17 cellular contexts compared by ENCODE assay signal in the genomic region with DNA sequence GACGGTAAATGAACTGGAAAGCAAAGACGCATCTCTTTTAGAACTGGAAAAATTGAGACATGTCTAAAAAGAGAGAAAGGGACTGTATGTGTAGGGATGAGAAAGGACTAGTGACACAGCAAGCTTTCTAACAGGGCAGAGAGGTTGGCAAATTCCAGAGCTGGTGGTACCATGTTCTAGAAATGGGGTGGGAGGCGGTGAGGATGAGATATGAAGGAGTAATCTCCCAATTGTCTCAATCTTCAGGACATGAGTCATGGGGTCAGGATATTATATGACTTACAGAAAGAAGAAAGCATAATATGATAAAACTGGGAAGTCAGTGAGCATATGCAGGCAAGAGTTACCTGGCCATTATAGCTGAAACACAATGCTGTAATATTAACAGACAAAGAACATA.
"Had no signal": no experiment of that assay in that cellular context is flagged by ENCODE, and none has a peak within 500 bp of the region (broad histone marks: within the 10 kb centered on the region; RNA-seq: fewer than 3 reads in every experiment).

No MANE protein-coding gene starts in this region.

- H3K36me3 ChIP-seq: cardiac muscle cell, esophagus squamous epithelium, right atrium auricular region had no signal

- H3K9me3 Mint-ChIP-seq: activated T-helper 17 cell treated with anti-CD3 and anti-CD28 coated beads, Interleukin-2, amount 50 U/mL, for 72 hours; immature natural killer cell; stimulated activated naive CD8-positive, alpha-beta T cell treated with anti-CD3 and anti-CD28 coated beads, Interleukin-15, Interleukin-2, amounts not matched to agents 100 ng/mL and 50 ng/mL, for 24 hours; T-cell had no signal

- FAIRE-seq: frontal cortex had no signal

- DNase-seq: activated CD4-positive, alpha-beta T cell treated with anti-CD3 and anti-CD28 coated beads, Interleukin-2, amount 50 U/mL, for 1 hour; activated naive CD4-positive, alpha-beta T cell treated with Interleukin-2 at 50 U/mL for 16 hours; activated T-cell treated with anti-CD3 and anti-CD28 coated beads for 4 hours; aorta; esophagus squamous epithelium; head of caudate nucleus; immature natural killer cell; T-cell; T-helper 9 cell had no signal

- H3K9me3 ChIP-seq: esophagus squamous epithelium, right atrium auricular region had no signal

- H3K27ac Mint-ChIP-seq: activated T-helper 17 cell treated with anti-CD3 and anti-CD28 coated beads, Interleukin-2, amount 50 U/mL, for 72 hours; immature natural killer cell; progenitor cell of endocrine pancreas; stimulated activated naive CD8-positive, alpha-beta T cell treated with anti-CD3 and anti-CD28 coated beads, Interleukin-15, Interleukin-2, amounts not matched to agents 100 ng/mL and 50 ng/mL, for 24 hours; T-cell; type B pancreatic cell had no signal

- H3K4me3 ChIP-seq: cardiac muscle cell, esophagus squamous epithelium, right atrium auricular region had no signal

- H3K27me3 ChIP-seq: cardiac muscle cell, esophagus squamous epithelium, right atrium auricular region had no signal

- H3K4me3 Mint-ChIP-seq: activated T-helper 17 cell treated with anti-CD3 and anti-CD28 coated beads, Interleukin-2, amount 50 U/mL, for 72 hours; immature natural killer cell; stimulated activated naive CD8-positive, alpha-beta T cell treated with anti-CD3 and anti-CD28 coated beads, Interleukin-15, Interleukin-2, amounts not matched to agents 100 ng/mL and 50 ng/mL, for 24 hours; T-cell; type B pancreatic cell had no signal

- H3K4me1 ChIP-seq: right atrium auricular region had no signal

- H3K36me3 Mint-ChIP-seq: immature natural killer cell, type B pancreatic cell had no signal

- ATAC-seq: activated CD4-positive, CD25-positive, alpha-beta regulatory T cell treated with anti-CD3 and anti-CD28 coated beads, Interleukin-2, amount 50 U/mL, for 24 hours; activated T-helper 17 cell treated with anti-CD3 and anti-CD28 coated beads, Interleukin-2, amount 50 U/mL, for 72 hours; T-cell had no signal

- H3K27me3 Mint-ChIP-seq: activated T-helper 17 cell treated with anti-CD3 and anti-CD28 coated beads, Interleukin-2, amount 50 U/mL, for 72 hours; progenitor cell of endocrine pancreas; stimulated activated naive CD8-positive, alpha-beta T cell treated with anti-CD3 and anti-CD28 coated beads, Interleukin-15, Interleukin-2, amounts not matched to agents 100 ng/mL and 50 ng/mL, for 24 hours; T-cell; type B pancreatic cell had no signal

- H3K27ac ChIP-seq: cardiac muscle cell, right atrium auricular region had no signal
